ENCODE assay signal across 10 cellular contexts in genomic region chr2:7671312-7671711, GRCh38.
DNase-seq lines count a peak whose midpoint lies in the region; ATAC-seq and TF ChIP-seq lines count a peak whose summit lies in the region.
"Had no signal": no experiment of that assay in that cellular context is flagged by ENCODE, and none has a peak within 500 bp of the region (broad histone marks: within the 10 kb centered on the region; RNA-seq: fewer than 3 reads in every experiment).

No MANE protein-coding gene starts in this region.

- intact Hi-C loops in left ventricle myocardium inferior (cut with micrococcal nuclease): no loop called here

- no peak for TF ChIP-seq POLR2A in tibial nerve (IDR thresholded peaks at IDR 0.05)

- H3K4me1 Mint-ChIP-seq in activated naive CD4-positive, alpha-beta T cell treated with anti-CD3 and anti-CD28 coated beads, Interleukin-2, amount 50 U/mL, for 24 hours: peaks cover 31% of the 10 kb centered on the region
- peaks cover 58% of the 10 kb centered on the region for H3K4me1 Mint-ChIP-seq in activated CD8-positive, alpha-beta T cell treated with anti-CD3 and anti-CD28 coated beads, Interleukin-2, amount 10 ng/mL, durations not matched to agents 7 days and 5 days (ENCODE audit: low read depth)
- H3K4me1 Mint-ChIP-seq in type B pancreatic cell (ENCODE audit: unreplicated experiment): peaks cover 5% of the 10 kb centered on the region

- CTCF ChIA-PET in activated CD8-positive, alpha-beta T cell treated with anti-CD3 and anti-CD28 coated beads, Interleukin-2, amount 10 ng/mL, durations not matched to agents 7 days and 5 days (lab: Charles Lee): interaction anchor here (0.6 to 4.3 kb wide), 52 partner anchors 8 to 620 kb away, joined by 3 to 40 read pairs (median 4); no protein-coding TSS in a partner anchor

- peaks cover 9% of the 10 kb centered on the region for H3K9me3 ChIP-seq in left ventricle myocardium inferior (replicated peaks)
- no peaks in the 10 kb centered on the region for H3K9me3 ChIP-seq in tibial nerve
- peaks cover 3% of the 10 kb centered on the region for H3K9me3 ChIP-seq in WERI-Rb-1 (ENCODE audit: severe bottlenecking)
- H3K9me3 ChIP-seq: uterus had no signal

- POLR2A ChIA-PET in activated CD8-positive, alpha-beta T cell treated with anti-CD3 and anti-CD28 coated beads, Interleukin-2, amount 10 ng/mL, durations not matched to agents 7 days and 5 days (lab: Charles Lee): interaction anchor here (0.8 to 2.7 kb wide), 7 partner anchors 22 to 1013 kb away, joined by 3 to 16 read pairs (median 3); no protein-coding TSS in a partner anchor

- TF ChIP-seq CTCF in left ventricle myocardium inferior (IDR thresholded peaks at IDR 0.05; ENCODE audit: borderline replicate concordance) (no peak), tibial nerve (IDR thresholded peaks at IDR 0.05) (no peak), WERI-Rb-1 (IDR thresholded peaks at IDR 0.05; ENCODE audit: low read depth, low read length) (no peak), type B pancreatic cell (conservative IDR thresholded peaks at IDR 0.05) (no peak)

- H3K4me3 ChIP-seq in left ventricle myocardium inferior (no peak overlapping the region), tibial nerve (no peak overlapping the region), WERI-Rb-1 (ENCODE audit: low read depth, low read length) (no peak overlapping the region)
- H3K4me3 ChIP-seq: skin epidermis, uterus had no signal

- H3K36me3 ChIP-seq in left ventricle myocardium inferior: no peaks in the 10 kb centered on the region
- H3K36me3 ChIP-seq in tibial nerve: no peaks in the 10 kb centered on the region
- H3K36me3 ChIP-seq in WERI-Rb-1: no peaks in the 10 kb centered on the region
- H3K36me3 ChIP-seq: uterus had no signal

- H3K27me3 Mint-ChIP-seq in activated naive CD4-positive, alpha-beta T cell treated with anti-CD3 and anti-CD28 coated beads, Interleukin-2, amount 50 U/mL, for 24 hours: no peaks in the 10 kb centered on the region
- no peaks in the 10 kb centered on the region for H3K27me3 Mint-ChIP-seq in activated CD8-positive, alpha-beta T cell treated with anti-CD3 and anti-CD28 coated beads, Interleukin-2, amount 10 ng/mL, durations not matched to agents 7 days and 5 days (ENCODE audit: low read depth)
- H3K27me3 Mint-ChIP-seq in type B pancreatic cell: peaks cover 4% of the 10 kb centered on the region

- H3K36me3 Mint-ChIP-seq in activated naive CD4-positive, alpha-beta T cell treated with anti-CD3 and anti-CD28 coated beads, Interleukin-2, amount 50 U/mL, for 24 hours: no peaks in the 10 kb centered on the region
- H3K36me3 Mint-ChIP-seq in activated CD8-positive, alpha-beta T cell treated with anti-CD3 and anti-CD28 coated beads, Interleukin-2, amount 10 ng/mL, durations not matched to agents 7 days and 5 days (ENCODE audit: low read depth): peaks cover 52% of the 10 kb centered on the region
- H3K36me3 Mint-ChIP-seq in type B pancreatic cell: no peaks in the 10 kb centered on the region

- 66 to 79% methylated on average over 8 of the region's 8 CpGs for WGBS in tibial nerve, 2 donors

- peaks cover 5% of the 10 kb centered on the region for H3K27me3 ChIP-seq in left ventricle myocardium inferior (ENCODE audit: low read depth)
- no peaks in the 10 kb centered on the region for H3K27me3 ChIP-seq in tibial nerve
- no peaks in the 10 kb centered on the region for H3K27me3 ChIP-seq in WERI-Rb-1 (ENCODE audit: insufficient read depth, low read depth, severe bottlenecking)
- H3K27me3 ChIP-seq: uterus had no signal

- peak overlapping the region; percentile 23 for H3K4me3 Mint-ChIP-seq in activated naive CD4-positive, alpha-beta T cell treated with anti-CD3 and anti-CD28 coated beads, Interleukin-2, amount 50 U/mL, for 24 hours
- peak overlapping the region; percentile 5 for H3K4me3 Mint-ChIP-seq in activated CD8-positive, alpha-beta T cell treated with anti-CD3 and anti-CD28 coated beads, Interleukin-2, amount 10 ng/mL, durations not matched to agents 7 days and 5 days
- H3K4me3 Mint-ChIP-seq in type B pancreatic cell: no peak overlapping the region

- H3K27ac ChIP-seq in left ventricle myocardium inferior (replicated peaks) (peak overlapping the region; percentile 34), tibial nerve (no peak overlapping the region), WERI-Rb-1 (no peak overlapping the region)
- H3K27ac ChIP-seq: uterus had no signal

- H3K4me1 ChIP-seq in left ventricle myocardium inferior (peaks cover 6% of the 10 kb centered on the region), tibial nerve (no peaks in the 10 kb centered on the region)
- H3K4me1 ChIP-seq: uterus had no signal

- peaks cover 5% of the 10 kb centered on the region for H3K9me3 Mint-ChIP-seq in activated naive CD4-positive, alpha-beta T cell treated with anti-CD3 and anti-CD28 coated beads, Interleukin-2, amount 50 U/mL, for 24 hours
- peaks cover 12% of the 10 kb centered on the region for H3K9me3 Mint-ChIP-seq in activated CD8-positive, alpha-beta T cell treated with anti-CD3 and anti-CD28 coated beads, Interleukin-2, amount 10 ng/mL, durations not matched to agents 7 days and 5 days (ENCODE audit: insufficient read depth)
- H3K9me3 Mint-ChIP-seq in type B pancreatic cell: no peaks in the 10 kb centered on the region

- ATAC-seq in activated CD8-positive, alpha-beta T cell treated with anti-CD3 and anti-CD28 coated beads, Interleukin-2, amount 10 ng/mL, durations not matched to agents 7 days and 5 days: no peak

- H3K27ac Mint-ChIP-seq in activated naive CD4-positive, alpha-beta T cell treated with anti-CD3 and anti-CD28 coated beads, Interleukin-2, amount 50 U/mL, for 24 hours: no peak overlapping the region
- H3K27ac Mint-ChIP-seq in activated CD8-positive, alpha-beta T cell treated with anti-CD3 and anti-CD28 coated beads, Interleukin-2, amount 10 ng/mL, durations not matched to agents 7 days and 5 days: peak overlapping the region; percentile 87
- H3K27ac Mint-ChIP-seq in type B pancreatic cell: no peak overlapping the region

- peak in 1 of 2 donors; percentile 25 for TF ChIP-seq EP300 in tibial nerve (IDR thresholded peaks at IDR 0.05)

- DNase-seq in activated naive CD4-positive, alpha-beta T cell treated with anti-CD3 and anti-CD28 coated beads, Interleukin-2, amount 50 U/mL, for 16 hours: no peak
- DNase-seq in activated CD8-positive, alpha-beta T cell treated with anti-CD3 and anti-CD28 coated beads, Interleukin-2, amount 10 ng/mL, durations not matched to agents 7 days and 5 days: no peak
- DNase-seq in left ventricle myocardium inferior (peak; percentile 66), tibial nerve (ENCODE audit: low spot score in 2 of 2) (peak; percentile 22 to 34), WERI-Rb-1 (no peak), CD1c-positive myeloid dendritic cell (ENCODE audit: extremely low spot score) (no peak), type B pancreatic cell (ENCODE audit: extremely low spot score, unreplicated experiment) (no peak)

Comparison
In these comparisons a context has a peak if more than half of its experiments do, and no peak if none do; other contexts are left out.
1. DNase-seq: peak in left ventricle myocardium inferior (single experiment) and tibial nerve (2 of 2); none in activated naive CD4-positive, alpha-beta T cell treated with anti-CD3 and anti-CD28 coated beads, Interleukin-2, amount 50 U/mL, for 16 hours (single experiment), activated CD8-positive, alpha-beta T cell treated with anti-CD3 and anti-CD28 coated beads, Interleukin-2, amount 10 ng/mL, durations not matched to agents 7 days and 5 days (single experiment), WERI-Rb-1 (single experiment), CD1c-positive myeloid dendritic cell (single experiment) and type B pancreatic cell (single experiment).